In the genomic region with DNA sequence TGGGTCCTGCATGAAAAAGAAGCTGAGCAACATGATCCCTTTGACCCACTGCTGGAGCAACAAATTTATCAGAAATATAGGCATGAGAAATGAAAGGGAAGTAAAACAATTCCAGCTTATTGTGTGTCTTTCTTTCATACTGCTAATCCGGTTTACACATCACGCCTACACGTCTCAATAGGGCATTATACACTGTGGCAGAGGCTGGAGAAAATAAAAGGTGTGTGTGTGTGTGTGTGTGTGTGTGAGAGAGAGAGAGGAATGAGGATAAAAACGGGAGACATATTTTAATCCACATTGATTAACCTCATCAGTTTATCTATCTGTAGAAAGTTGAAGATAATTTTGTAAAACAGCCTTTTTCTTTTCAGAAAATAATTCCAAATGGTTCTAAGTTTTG, we compare ENCODE assay signal across 2 cellular contexts.
TF ChIP-seq lines count a peak whose summit lies in the region.

No MANE protein-coding gene starts in this region.

TF ChIP-seq in H1, 55 proteins besides CTCF, POLR2A, EP300 and RAD21:
- TF ChIP-seq, protein P1, sequence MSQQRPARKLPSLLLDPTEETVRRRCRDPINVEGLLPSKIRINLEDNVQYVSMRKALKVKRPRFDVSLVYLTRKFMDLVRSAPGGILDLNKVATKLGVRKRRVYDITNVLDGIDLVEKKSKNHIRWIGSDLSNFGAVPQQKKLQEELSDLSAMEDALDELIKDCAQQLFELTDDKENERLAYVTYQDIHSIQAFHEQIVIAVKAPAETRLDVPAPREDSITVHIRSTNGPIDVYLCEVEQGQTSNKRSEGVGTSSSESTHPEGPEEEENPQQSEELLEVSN (IDR thresholded peaks at IDR 0.05) = no peak
- TF ChIP-seq TEAD4 (IDR thresholded peaks at IDR 0.05; ENCODE audit: low read depth, low read length) = no peak
- TF ChIP-seq BCL11A (IDR thresholded peaks at IDR 0.05; ENCODE audit: low read depth in 2 of 2, low read length in 2 of 2) = no peak
- TF ChIP-seq, protein P2, sequence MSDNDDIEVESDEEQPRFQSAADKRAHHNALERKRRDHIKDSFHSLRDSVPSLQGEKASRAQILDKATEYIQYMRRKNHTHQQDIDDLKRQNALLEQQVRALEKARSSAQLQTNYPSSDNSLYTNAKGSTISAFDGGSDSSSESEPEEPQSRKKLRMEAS (IDR thresholded peaks at IDR 0.05) = no peak
- TF ChIP-seq, protein P3, sequence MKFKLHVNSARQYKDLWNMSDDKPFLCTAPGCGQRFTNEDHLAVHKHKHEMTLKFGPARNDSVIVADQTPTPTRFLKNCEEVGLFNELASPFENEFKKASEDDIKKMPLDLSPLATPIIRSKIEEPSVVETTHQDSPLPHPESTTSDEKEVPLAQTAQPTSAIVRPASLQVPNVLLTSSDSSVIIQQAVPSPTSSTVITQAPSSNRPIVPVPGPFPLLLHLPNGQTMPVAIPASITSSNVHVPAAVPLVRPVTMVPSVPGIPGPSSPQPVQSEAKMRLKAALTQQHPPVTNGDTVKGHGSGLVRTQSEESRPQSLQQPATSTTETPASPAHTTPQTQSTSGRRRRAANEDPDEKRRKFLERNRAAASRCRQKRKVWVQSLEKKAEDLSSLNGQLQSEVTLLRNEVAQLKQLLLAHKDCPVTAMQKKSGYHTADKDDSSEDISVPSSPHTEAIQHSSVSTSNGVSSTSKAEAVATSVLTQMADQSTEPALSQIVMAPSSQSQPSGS (IDR thresholded peaks at IDR 0.05; ENCODE audit: low read length) = no peak
- no peak for TF ChIP-seq SIRT6 (IDR thresholded peaks at IDR 0.05; ENCODE audit: low read length)
- TF ChIP-seq FOSL1 (IDR thresholded peaks at IDR 0.05; ENCODE audit: insufficient read depth, low read depth, low read length) = no peak
- no peak for TF ChIP-seq GABPA (IDR thresholded peaks at IDR 0.05; ENCODE audit: borderline replicate concordance, insufficient read depth, low read length)
- TF ChIP-seq BRCA1 (IDR thresholded peaks at IDR 0.05; ENCODE audit: low read depth, low read length) = no peak
- TF ChIP-seq MAFK (IDR thresholded peaks at IDR 0.05; ENCODE audit: low read depth, low read length) = no peak
- TF ChIP-seq SUZ12 (IDR thresholded peaks at IDR 0.05; ENCODE audit: low read length) = no peak
- no peak for TF ChIP-seq TBP (IDR thresholded peaks at IDR 0.05; ENCODE audit: low read depth, low read length)
- TF ChIP-seq, protein P4, sequence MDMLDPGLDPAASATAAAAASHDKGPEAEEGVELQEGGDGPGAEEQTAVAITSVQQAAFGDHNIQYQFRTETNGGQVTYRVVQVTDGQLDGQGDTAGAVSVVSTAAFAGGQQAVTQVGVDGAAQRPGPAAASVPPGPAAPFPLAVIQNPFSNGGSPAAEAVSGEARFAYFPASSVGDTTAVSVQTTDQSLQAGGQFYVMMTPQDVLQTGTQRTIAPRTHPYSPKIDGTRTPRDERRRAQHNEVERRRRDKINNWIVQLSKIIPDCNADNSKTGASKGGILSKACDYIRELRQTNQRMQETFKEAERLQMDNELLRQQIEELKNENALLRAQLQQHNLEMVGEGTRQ (IDR thresholded peaks at IDR 0.05; ENCODE audit: low read length) = no peak
- TF ChIP-seq, protein P5, sequence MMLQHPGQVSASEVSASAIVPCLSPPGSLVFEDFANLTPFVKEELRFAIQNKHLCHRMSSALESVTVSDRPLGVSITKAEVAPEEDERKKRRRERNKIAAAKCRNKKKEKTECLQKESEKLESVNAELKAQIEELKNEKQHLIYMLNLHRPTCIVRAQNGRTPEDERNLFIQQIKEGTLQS (IDR thresholded peaks at IDR 0.05; ENCODE audit: insufficient read depth, low read depth, low read length) = no peak
TF ChIP-seq in H1: peak in this region for 0.

TF ChIP-seq in neural cell, 6 proteins besides CTCF, POLR2A, EP300 and RAD21:
- TF ChIP-seq, protein P6, sequence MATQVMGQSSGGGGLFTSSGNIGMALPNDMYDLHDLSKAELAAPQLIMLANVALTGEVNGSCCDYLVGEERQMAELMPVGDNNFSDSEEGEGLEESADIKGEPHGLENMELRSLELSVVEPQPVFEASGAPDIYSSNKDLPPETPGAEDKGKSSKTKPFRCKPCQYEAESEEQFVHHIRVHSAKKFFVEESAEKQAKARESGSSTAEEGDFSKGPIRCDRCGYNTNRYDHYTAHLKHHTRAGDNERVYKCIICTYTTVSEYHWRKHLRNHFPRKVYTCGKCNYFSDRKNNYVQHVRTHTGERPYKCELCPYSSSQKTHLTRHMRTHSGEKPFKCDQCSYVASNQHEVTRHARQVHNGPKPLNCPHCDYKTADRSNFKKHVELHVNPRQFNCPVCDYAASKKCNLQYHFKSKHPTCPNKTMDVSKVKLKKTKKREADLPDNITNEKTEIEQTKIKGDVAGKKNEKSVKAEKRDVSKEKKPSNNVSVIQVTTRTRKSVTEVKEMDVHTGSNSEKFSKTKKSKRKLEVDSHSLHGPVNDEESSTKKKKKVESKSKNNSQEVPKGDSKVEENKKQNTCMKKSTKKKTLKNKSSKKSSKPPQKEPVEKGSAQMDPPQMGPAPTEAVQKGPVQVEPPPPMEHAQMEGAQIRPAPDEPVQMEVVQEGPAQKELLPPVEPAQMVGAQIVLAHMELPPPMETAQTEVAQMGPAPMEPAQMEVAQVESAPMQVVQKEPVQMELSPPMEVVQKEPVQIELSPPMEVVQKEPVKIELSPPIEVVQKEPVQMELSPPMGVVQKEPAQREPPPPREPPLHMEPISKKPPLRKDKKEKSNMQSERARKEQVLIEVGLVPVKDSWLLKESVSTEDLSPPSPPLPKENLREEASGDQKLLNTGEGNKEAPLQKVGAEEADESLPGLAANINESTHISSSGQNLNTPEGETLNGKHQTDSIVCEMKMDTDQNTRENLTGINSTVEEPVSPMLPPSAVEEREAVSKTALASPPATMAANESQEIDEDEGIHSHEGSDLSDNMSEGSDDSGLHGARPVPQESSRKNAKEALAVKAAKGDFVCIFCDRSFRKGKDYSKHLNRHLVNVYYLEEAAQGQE (IDR thresholded peaks at IDR 0.05; ENCODE audit: borderline replicate concordance) = no peak
- no peak for TF ChIP-seq SMC3 (conservative IDR thresholded peaks at IDR 0.05; ENCODE audit: poor library complexity)
- TF ChIP-seq EZH2 (IDR thresholded peaks at IDR 0.05; ENCODE audit: borderline replicate concordance, insufficient read depth, low read length, poor library complexity, severe bottlenecking) = no peak
- TF ChIP-seq POLR2AphosphoS5 (IDR thresholded peaks at IDR 0.05) = no peak
- no peak for TF ChIP-seq TAF1 (IDR thresholded peaks at IDR 0.05; ENCODE audit: low read depth)
